8 cellular contexts compared by ENCODE assay signal in the genomic region with DNA sequence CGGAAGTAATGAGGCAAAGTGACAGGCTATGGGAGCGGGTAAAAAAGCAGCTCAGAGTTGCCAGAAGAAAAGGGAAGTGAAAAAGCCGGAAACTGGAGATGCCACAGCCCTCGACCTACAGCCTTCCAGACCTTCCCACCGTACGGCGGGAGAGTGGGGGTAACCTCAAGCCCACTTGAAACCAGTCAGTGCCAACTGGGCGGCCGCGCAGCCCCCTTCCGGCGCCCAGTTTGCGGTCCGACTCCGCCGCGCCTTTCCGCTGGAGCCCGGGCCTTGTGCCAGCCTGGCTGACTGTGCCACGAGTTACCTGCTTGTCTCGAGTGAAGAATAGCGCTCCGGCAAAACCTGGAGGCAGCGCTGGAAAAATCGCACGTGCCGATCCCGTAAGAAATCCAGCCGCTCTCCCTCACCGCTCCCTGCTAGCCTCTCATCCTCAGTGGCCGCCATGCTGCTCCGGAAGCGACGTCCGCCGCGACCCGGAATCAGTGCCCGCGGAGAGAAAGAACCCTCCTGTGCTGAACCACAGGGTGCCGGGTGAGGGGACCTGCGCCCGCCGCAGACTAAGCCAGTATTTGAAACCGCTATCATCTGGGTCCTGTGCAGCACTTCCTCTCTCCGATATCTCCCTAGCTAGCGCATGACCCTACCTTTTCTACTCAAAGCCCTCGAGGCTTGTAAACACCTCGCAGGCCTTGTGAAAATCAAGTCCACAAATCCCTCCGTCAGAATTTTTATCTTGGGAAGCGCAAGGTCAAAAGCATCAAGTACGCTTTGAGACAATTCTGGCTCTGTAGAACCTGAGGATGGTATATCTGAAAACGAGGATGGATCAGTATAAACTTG. TPM values are rescaled to one million over a fixed set of nuclear protein-coding genes. Genes with fewer than 3 reads are reported as not detected.
A peak's percentile ranks its signal among the peaks of the same experiment; 100 is the strongest.
DNase-seq lines count a peak whose midpoint lies in the region; ATAC-seq and TF ChIP-seq lines count a peak whose summit lies in the region.

A gene (minus strand): TSS at position 473 of the 843 bp plus-strand sequence. CDS start 26 bp downstream, at position 447.

- H3K27ac ChIP-seq in spleen = peak within 1 kb of the TSS; percentile 71 to 95 (median 90)

- H3K27me3 Mint-ChIP-seq in activated B cell treated with CpG ODN at 0.5 μM for 24 hours (no peaks in the 10 kb centered on the region), immature natural killer cell (ENCODE audit: low read depth in 3 of 3) (peaks cover 0 to 3% (median 2%) of the 10 kb centered on the region in 3 donors)

- ATAC-seq in HG03060 (IDR thresholded peaks at IDR 0.05; ENCODE audit: low read depth, unreplicated experiment) (peak; percentile 72), activated B cell treated with CpG ODN at 0.5 μM for 24 hours (ENCODE audit: low read depth) (peak; percentile 91)

- H3K27ac Mint-ChIP-seq in activated B cell treated with CpG ODN at 0.5 μM for 24 hours (peak within 1 kb of the TSS; percentile 96), immature natural killer cell (peak within 1 kb of the TSS; percentile 68 to 95 (median 92))

- TF ChIP-seq POLR2A in GM18526 (IDR thresholded peaks at IDR 0.05; ENCODE audit: extremely low read depth, insufficient read length) = peak; percentile 72
- TF ChIP-seq POLR2A in spleen (IDR thresholded peaks at IDR 0.05) = no peak

- POLR2A ChIA-PET in activated B cell treated with CpG ODN at 0.5 μM for 24 hours (lab: Charles Lee) = interaction anchor here (0.6 to 2.5 kb wide), 11 partner anchors 11 to 578 kb away, joined by 3 to 16 read pairs (median 5); a partner anchor contains a TSS

- H3K27me3 ChIP-seq in spleen (replicated peaks in 1 of 7) = no peaks in the 10 kb centered on the region

- 4 to 6% (median 5%) methylated on average over 32 to 53 of the region's 53 CpGs for WGBS in spleen, 5 donors

- intact Hi-C loops in activated B cell treated with CpG ODN at 0.5 μM for 24 hours (cut with micrococcal nuclease) (loop anchor here (1.0 kb wide), 4 partner anchors 34 to 579 kb away; a partner anchor contains a TSS), spleen (cut with DNase I; ENCODE audit: low total_unique reads) (no loop called here)

- TF ChIP-seq CTCF in activated B cell treated with CpG ODN at 0.5 μM for 24 hours (IDR thresholded peaks at IDR 0.05) = no peak
- TF ChIP-seq CTCF in cardiac fibroblast (IDR thresholded peaks at IDR 0.05; ENCODE audit: low read depth, low read length) = no peak
- TF ChIP-seq CTCF in spleen (IDR thresholded peaks at IDR 0.05 in 8 of 11, conservative IDR thresholded peaks at IDR 0.05 in 3 of 11) = no peak

- DNase-seq in 8988T (peak; percentile 36), NCI-H226 (peak; percentile 65), activated B cell treated with CpG ODN at 0.5 μM for 24 hours (peak; percentile 63), cardiac fibroblast (ENCODE audit: low read depth in 2 of 2) (peak; percentile 70 to 73), immature natural killer cell (peak; percentile 63 to 68 (median 63)), spleen (peak; percentile 95)

- H3K4me3 Mint-ChIP-seq in activated B cell treated with CpG ODN at 0.5 μM for 24 hours (peak within 1 kb of the TSS; percentile 99), immature natural killer cell (peak within 1 kb of the TSS; percentile 91 to 99 (median 93))

- H3K36me3 Mint-ChIP-seq in activated B cell treated with CpG ODN at 0.5 μM for 24 hours (ENCODE audit: low read depth) = peaks cover 27% of the 10 kb centered on the region
- H3K36me3 Mint-ChIP-seq in immature natural killer cell = peaks cover 0 to 3% (median 0%) of the 10 kb centered on the region in 3 donors

- CTCF ChIA-PET in activated B cell treated with CpG ODN at 0.5 μM for 24 hours (lab: Charles Lee) = interaction anchor here (0.6 to 1.6 kb wide), 5 partner anchors 11 to 339 kb away, joined by 3 to 8 read pairs (median 4); a partner anchor contains a TSS

- no peaks in the 10 kb centered on the region for H3K9me3 Mint-ChIP-seq in activated B cell treated with CpG ODN at 0.5 μM for 24 hours
- peaks cover 0 to 2% (median 0%) of the 10 kb centered on the region in 6 donors for H3K9me3 Mint-ChIP-seq in immature natural killer cell

- peaks cover 0 to 15% (median 2%) of the 10 kb centered on the region in 6 donors for H3K36me3 ChIP-seq in spleen

- no peaks in the 10 kb centered on the region for H3K9me3 ChIP-seq in spleen

- peaks cover 26 to 53% (median 43%) of the 10 kb centered on the region in 6 donors for H3K4me1 ChIP-seq in spleen

- H3K4me3 ChIP-seq in cardiac fibroblast (replicated peaks in 1 of 2; ENCODE audit: low read depth in 2 of 2, low read length in 2 of 2) (peak within 1 kb of the TSS; percentile 81 to 83), spleen (peak within 1 kb of the TSS; percentile 83 to 98 (median 93))

- H3K4me1 Mint-ChIP-seq in activated B cell treated with CpG ODN at 0.5 μM for 24 hours = peaks cover 51% of the 10 kb centered on the region
- H3K4me1 Mint-ChIP-seq in immature natural killer cell = peaks cover 48 to 62% of the 10 kb centered on the region in 2 donors

RNA-seq across cellular contexts. Expression of the gene that starts here (rescaled TPM):
- total RNA-seq in activated B cell treated with CpG ODN at 0.5 μM for 24 hours (52.1 and 52.9 TPM in 2 replicates), spleen (10 to 100 TPM; 23.3 to 59.9 (median 52.3) TPM)
- polyA plus RNA-seq in immature natural killer cell (10 to 100 TPM; 11.2 to 18.0 (median 16.6) TPM), spleen (1 to 10 TPM; 3.7 to 5.2 (median 4.2) TPM)

Comparison
In these comparisons a context has a peak if more than half of its experiments do, and no peak if none do; other contexts are left out.
1. Peak in every context shown above with its lines: DNase-seq, ATAC-seq, H3K4me3 ChIP-seq and H3K27ac ChIP-seq.
2. DNase-seq: peak in every context shown above with its lines; median percentile 95 in spleen; 72 in cardiac fibroblast; 65 in NCI-H226; 63 in activated B cell treated with CpG ODN at 0.5 μM for 24 hours; 63 in immature natural killer cell; 36 in 8988T.